ENCODE assay signal across 10 cellular contexts in genomic region chr3:122678496-122678895, GRCh38. TPM values are rescaled to one million over a fixed set of nuclear protein-coding genes. Genes with fewer than 3 reads are reported as not detected.
DNase-seq lines count a peak whose midpoint lies in the region; ATAC-seq and TF ChIP-seq lines count a peak whose summit lies in the region.
"Had no signal": no experiment of that assay in that cellular context is flagged by ENCODE, and none has a peak within 500 bp of the region (broad histone marks: within the 10 kb centered on the region; RNA-seq: fewer than 3 reads in every experiment).

No MANE protein-coding gene starts in this region.

- peak overlapping the region in 6 of 8 donors; percentile 14 to 62 (median 32) for H3K4me3 Mint-ChIP-seq in CD4-positive, alpha-beta memory T cell
- H3K4me3 Mint-ChIP-seq in osteocyte (ENCODE audit: unreplicated experiment) = no peak overlapping the region

- H3K4me1 ChIP-seq in CD4-positive, alpha-beta memory T cell (ENCODE audit: insufficient read depth, low read length) = peaks cover 37% of the 10 kb centered on the region
- H3K4me1 ChIP-seq in duodenal mucosa (ENCODE audit: control insufficient read depth in 1 of 2, insufficient read depth in 2 of 2, low read length in 2 of 2) (peaks cover 28 to 29% of the 10 kb centered on the region in 2 donors), osteoblast (ENCODE audit: insufficient read depth, low read length) (peaks cover 28% of the 10 kb centered on the region)

- no peak for ATAC-seq in sciatic nerve
- no peak for ATAC-seq in HG02852 (IDR thresholded peaks at IDR 0.05; ENCODE audit: unreplicated experiment)

- H3K4me2 ChIP-seq in osteoblast (ENCODE audit: insufficient read depth, low read length) = peak overlapping the region; percentile 91

- H3K36me3 ChIP-seq in CD4-positive, alpha-beta memory T cell (ENCODE audit: insufficient read depth, low read length) = no peaks in the 10 kb centered on the region
- no peaks in the 10 kb centered on the region for H3K36me3 ChIP-seq in duodenal mucosa (ENCODE audit: control insufficient read depth in 1 of 2, insufficient read depth in 2 of 2, low read length in 2 of 2)
- H3K36me3 ChIP-seq in osteoblast (ENCODE audit: insufficient read depth, low read length) = no peaks in the 10 kb centered on the region

- no peaks in the 10 kb centered on the region for H3K9me3 ChIP-seq in CD4-positive, alpha-beta memory T cell (ENCODE audit: control insufficient read depth in 1 of 2, low read length in 2 of 2)
- H3K9me3 ChIP-seq in duodenal mucosa (ENCODE audit: control insufficient read depth in 1 of 2, low read length in 2 of 2) (no peaks in the 10 kb centered on the region), osteoblast (ENCODE audit: low read depth, low read length) (no peaks in the 10 kb centered on the region)
- H3K9me3 ChIP-seq: body of pancreas had no signal

- intact Hi-C loops in CD4-positive, alpha-beta memory T cell (cut with micrococcal nuclease) = loop anchor here (2.0 to 5.0 kb wide), 3 partner anchors 32 to 576 kb away; partner anchors contain the start of gene FAM162A
- intact Hi-C loops in sciatic nerve (cut with DNase I) = loop anchor here (10.0 kb wide), 1 partner anchor 214 kb away; no protein-coding TSS in a partner anchor

- POLR2A ChIA-PET in CD4-positive, alpha-beta memory T cell (lab: Charles Lee; ENCODE audit: partially characterized antibody) = interaction anchor here (1.3 to 5.1 kb wide), 14 partner anchors 13 to 294 kb away, joined by 3 to 113 read pairs (median 11); partner anchors contain the start of genes DTX3L, FAM162A, HSPBAP1 and KPNA1

- no peaks in the 10 kb centered on the region for H3K27me3 ChIP-seq in CD4-positive, alpha-beta memory T cell (ENCODE audit: insufficient read depth, low read length)
- H3K27me3 ChIP-seq in duodenal mucosa (ENCODE audit: control insufficient read depth in 1 of 2, insufficient read depth in 2 of 2, low read length in 2 of 2) (no peaks in the 10 kb centered on the region), osteoblast (ENCODE audit: insufficient read depth, low read length) (no peaks in the 10 kb centered on the region)
- H3K27me3 ChIP-seq: body of pancreas had no signal

- H3K27ac ChIP-seq in CD4-positive, alpha-beta memory T cell (ENCODE audit: low read depth, low read length) = no peak overlapping the region
- no peak overlapping the region for H3K27ac ChIP-seq in duodenal mucosa (ENCODE audit: low read depth, low read length)
- H3K27ac ChIP-seq in osteoblast (ENCODE audit: low read depth, low read length) = no peak overlapping the region

- no peaks in the 10 kb centered on the region for H3K9me3 Mint-ChIP-seq in CD4-positive, alpha-beta memory T cell
- H3K9me3 Mint-ChIP-seq in osteocyte (ENCODE audit: unreplicated experiment) = no peaks in the 10 kb centered on the region
- H3K9me3 Mint-ChIP-seq: neural crest cell had no signal

- H3K9ac ChIP-seq in duodenal mucosa (ENCODE audit: low read depth in 1 of 2, low read length in 2 of 2) = peak overlapping the region; percentile 86 to 91

- CTCF ChIA-PET in CD4-positive, alpha-beta memory T cell (lab: Charles Lee; ENCODE audit: partially characterized antibody) = interaction anchor here (0.7 to 13.7 kb wide), 31 partner anchors 9 to 1132 kb away, joined by 3 to 369 read pairs (median 9); partner anchors contain the start of genes DTX3L, FAM162A, HCLS1 and KPNA1

- no peak for DNase-seq in CD4-positive, alpha-beta memory T cell
- DNase-seq in NOMO-1 treated with DMSO at 0.1 percent for 48 hours (lab: John Stamatoyannopoulos, UW; ENCODE audit: unreplicated experiment) = peak; percentile 50
- DNase-seq in osteoblast (ENCODE audit: insufficient read length, low spot score, missing footprints) = no peak
- no peak for DNase-seq in sciatic nerve (ENCODE audit: low spot score)
- DNase-seq in COR-L47 (lab: John Stamatoyannopoulos, UW) = no peak
- no peak for DNase-seq in osteocyte (ENCODE audit: extremely low spot score, unreplicated experiment)

- peak overlapping the region; percentile 19 to 97 (median 67) for H3K27ac Mint-ChIP-seq in CD4-positive, alpha-beta memory T cell
- no peak overlapping the region for H3K27ac Mint-ChIP-seq in osteocyte (ENCODE audit: unreplicated experiment)

- H3K4me1 Mint-ChIP-seq in CD4-positive, alpha-beta memory T cell = peaks cover 35 to 53% (median 43%) of the 10 kb centered on the region in 4 donors
- peaks cover 52% of the 10 kb centered on the region for H3K4me1 Mint-ChIP-seq in osteocyte (ENCODE audit: unreplicated experiment)

- H3K4me3 ChIP-seq in CD4-positive, alpha-beta memory T cell (ENCODE audit: low read length in 2 of 2) = no peak overlapping the region
- H3K4me3 ChIP-seq in duodenal mucosa (ENCODE audit: low read depth in 1 of 2, low read length in 2 of 2) = peak overlapping the region in 1 of 2 donors; percentile 96
- no peak overlapping the region for H3K4me3 ChIP-seq in osteoblast (ENCODE audit: insufficient read depth, low read length)
- H3K4me3 ChIP-seq: body of pancreas had no signal

- H3K79me2 ChIP-seq in osteoblast (ENCODE audit: insufficient read depth, low read length) = peaks cover 14% of the 10 kb centered on the region

- H2AFZ ChIP-seq in osteoblast (ENCODE audit: low read length) = peak overlapping the region; percentile 42

- no peaks in the 10 kb centered on the region for H4K20me1 ChIP-seq in osteoblast (ENCODE audit: insufficient read depth, low read length)

- no peak for TF ChIP-seq CTCF in osteoblast (IDR thresholded peaks at IDR 0.05; ENCODE audit: extremely low read depth, low read depth, low read length)
- no peak for TF ChIP-seq CTCF in osteocyte (IDR thresholded peaks at IDR 0.05)

- H3K36me3 Mint-ChIP-seq in CD4-positive, alpha-beta memory T cell = peaks cover 0 to 20% of the 10 kb centered on the region in 2 donors
- H3K36me3 Mint-ChIP-seq in osteocyte (ENCODE audit: unreplicated experiment) = no peaks in the 10 kb centered on the region

- no peaks in the 10 kb centered on the region for H3K27me3 Mint-ChIP-seq in CD4-positive, alpha-beta memory T cell
- peaks cover 2% of the 10 kb centered on the region for H3K27me3 Mint-ChIP-seq in osteocyte (ENCODE audit: unreplicated experiment)

RNA-seq across cellular contexts. Expression of gene PARP14, which starts 2.1 kb away (rescaled TPM):
- 10 to 100 TPM; 68.7 to 79.6 TPM for total RNA-seq in CD4-positive, alpha-beta memory T cell
- polyA plus RNA-seq in CD4-positive, alpha-beta memory T cell = 10 to 100 TPM in 1 of 2 donors, 1 to 10 TPM in 1; 5.4 to 19.1 TPM
- total RNA-seq in osteoblast = 67.2 and 84.3 TPM in 2 replicates
- 58.4 TPM for total RNA-seq in sciatic nerve
- 48.1 and 48.4 TPM in 2 replicates for total RNA-seq in osteocyte
